Comparison of ENCODE assay signal across 1 cellular context in genomic region chr14:20686386-20687143, GRCh38.
TF ChIP-seq lines count a peak whose summit lies in the region.

No MANE protein-coding gene starts in this region.

TF ChIP-seq in HepG2, 621 proteins besides CTCF, POLR2A, EP300 and RAD21 (continued from another document and continues in another):
- TF ChIP-seq ZBTB14 (CRISPR knock-in tag; IDR thresholded peaks at IDR 0.05): no peak
- TF ChIP-seq TCF7 (IDR thresholded peaks at IDR 0.05; ENCODE audit: low read depth): peak; percentile 91
- no peak for TF ChIP-seq ZNF879 (CRISPR knock-in tag; IDR thresholded peaks at IDR 0.05)
- no peak for TF ChIP-seq ZBTB46 (CRISPR knock-in tag; IDR thresholded peaks at IDR 0.05; ENCODE audit: borderline replicate concordance)
- peak; percentile 89 for TF ChIP-seq STAT6 (CRISPR knock-in tag; IDR thresholded peaks at IDR 0.05; ENCODE audit: borderline replicate concordance)
- TF ChIP-seq ZBED4 (CRISPR knock-in tag; IDR thresholded peaks at IDR 0.05; ENCODE audit: borderline replicate concordance): no peak
- 0 out of 2 replicates have a peak, but pooled peaks have one; percentile 55 for TF ChIP-seq SALL2 (CRISPR knock-in tag; IDR thresholded peaks at IDR 0.05)
- no peak for TF ChIP-seq ZNF354B (CRISPR knock-in tag; IDR thresholded peaks at IDR 0.05)
- no peak for TF ChIP-seq GMEB1 (CRISPR knock-in tag; IDR thresholded peaks at IDR 0.05; ENCODE audit: borderline replicate concordance)
- TF ChIP-seq ZNF75D (CRISPR knock-in tag; IDR thresholded peaks at IDR 0.05; ENCODE audit: borderline replicate concordance): no peak
- no peak; the same call in 1 of the 2 replicates for TF ChIP-seq ZNF24 (IDR thresholded peaks at IDR 0.05)
- no peak for TF ChIP-seq AKAP8 (CRISPR knock-in tag; IDR thresholded peaks at IDR 0.05)
- no peak for TF ChIP-seq NFE2 (CRISPR knock-in tag; IDR thresholded peaks at IDR 0.05)
- no peak for TF ChIP-seq ZNF256 (CRISPR knock-in tag; conservative IDR thresholded peaks at IDR 0.05)
- TF ChIP-seq ZNF703 (CRISPR knock-in tag; IDR thresholded peaks at IDR 0.05; ENCODE audit: borderline replicate concordance): no peak
- TF ChIP-seq AKNA (CRISPR knock-in tag; IDR thresholded peaks at IDR 0.05; ENCODE audit: borderline replicate concordance): no peak
- peak; percentile 98 for TF ChIP-seq PAXIP1 (CRISPR knock-in tag; conservative IDR thresholded peaks at IDR 0.05)
- peak; percentile 95 for TF ChIP-seq ZSCAN9 (CRISPR knock-in tag; IDR thresholded peaks at IDR 0.05; ENCODE audit: borderline replicate concordance)
- TF ChIP-seq ZNF792 (CRISPR knock-in tag; IDR thresholded peaks at IDR 0.05): peak; percentile 51; the same call in 1 of the 2 replicates
- no peak for TF ChIP-seq THAP8 (CRISPR knock-in tag; IDR thresholded peaks at IDR 0.05; ENCODE audit: borderline replicate concordance)
- no peak for TF ChIP-seq ZFP1 (CRISPR knock-in tag; IDR thresholded peaks at IDR 0.05)
- TF ChIP-seq MTA1 (CRISPR knock-in tag; IDR thresholded peaks at IDR 0.05; ENCODE audit: borderline replicate concordance): no peak
- peak; percentile 70 for TF ChIP-seq THAP11 (CRISPR knock-in tag; IDR thresholded peaks at IDR 0.05)
- no peak for TF ChIP-seq ZSCAN25 (CRISPR knock-in tag; IDR thresholded peaks at IDR 0.05)
- no peak for TF ChIP-seq RNF2 (conservative IDR thresholded peaks at IDR 0.05; ENCODE audit: low read depth)
- peak; percentile 78; the same call in 1 of the 2 replicates for TF ChIP-seq KDM3A (CRISPR knock-in tag; IDR thresholded peaks at IDR 0.05; ENCODE audit: low read depth)
- TF ChIP-seq SIX4 (CRISPR knock-in tag; IDR thresholded peaks at IDR 0.05): peak; percentile 39
- TF ChIP-seq CREM (IDR thresholded peaks at IDR 0.05): peak; percentile 94
- no peak for TF ChIP-seq CREM (CRISPR knock-in tag; IDR thresholded peaks at IDR 0.05)
- TF ChIP-seq FOSL1 (CRISPR knock-in tag; IDR thresholded peaks at IDR 0.05; ENCODE audit: borderline replicate concordance): no peak
- 0 out of 2 replicates have a peak, but pooled peaks have one; percentile 57 for TF ChIP-seq ZNF430 (CRISPR knock-in tag; IDR thresholded peaks at IDR 0.05)
- TF ChIP-seq ZNF138 (CRISPR knock-in tag; IDR thresholded peaks at IDR 0.05; ENCODE audit: low read depth): no peak
- TF ChIP-seq SRSF9 (IDR thresholded peaks at IDR 0.05; ENCODE audit: borderline replicate concordance, insufficient read depth, low read depth, low read length, poor library complexity, severe bottlenecking): no peak
- no peak for TF ChIP-seq KDM4B (CRISPR knock-in tag; IDR thresholded peaks at IDR 0.05)
- no peak for TF ChIP-seq TAF1 (CRISPR knock-in tag; IDR thresholded peaks at IDR 0.05)
- no peak for TF ChIP-seq ZNF333 (CRISPR knock-in tag; IDR thresholded peaks at IDR 0.05; ENCODE audit: borderline replicate concordance)
- TF ChIP-seq RXRA (CRISPR knock-in tag; IDR thresholded peaks at IDR 0.05): peak; percentile 24; the same call in 1 of the 2 replicates
- TF ChIP-seq HDAC2 (CRISPR knock-in tag; IDR thresholded peaks at IDR 0.05): peak; percentile 93
- no peak for TF ChIP-seq ZNF280B (CRISPR knock-in tag; IDR thresholded peaks at IDR 0.05; ENCODE audit: borderline replicate concordance)
